Comparison of ENCODE assay signal across 2 cellular contexts in genomic region chr9:76978831-76979230, GRCh38. TPM values are rescaled to one million over a fixed set of nuclear protein-coding genes. Genes with fewer than 3 reads are reported as not detected.
"Had no signal": no experiment of that assay in that cellular context is flagged by ENCODE, and none has a peak within 500 bp of the region (broad histone marks: within the 10 kb centered on the region; RNA-seq: fewer than 3 reads in every experiment).

No MANE protein-coding gene starts in this region.

RNA-seq across cellular contexts. Expression of gene FOXB2, which starts 40.6 kb away (rescaled TPM):
- total RNA-seq: G401, GM12878 had no signal
- polyA plus RNA-seq: GM12878 had no signal
